Comparison of ENCODE assay signal across 19 cellular contexts in the genomic region with DNA sequence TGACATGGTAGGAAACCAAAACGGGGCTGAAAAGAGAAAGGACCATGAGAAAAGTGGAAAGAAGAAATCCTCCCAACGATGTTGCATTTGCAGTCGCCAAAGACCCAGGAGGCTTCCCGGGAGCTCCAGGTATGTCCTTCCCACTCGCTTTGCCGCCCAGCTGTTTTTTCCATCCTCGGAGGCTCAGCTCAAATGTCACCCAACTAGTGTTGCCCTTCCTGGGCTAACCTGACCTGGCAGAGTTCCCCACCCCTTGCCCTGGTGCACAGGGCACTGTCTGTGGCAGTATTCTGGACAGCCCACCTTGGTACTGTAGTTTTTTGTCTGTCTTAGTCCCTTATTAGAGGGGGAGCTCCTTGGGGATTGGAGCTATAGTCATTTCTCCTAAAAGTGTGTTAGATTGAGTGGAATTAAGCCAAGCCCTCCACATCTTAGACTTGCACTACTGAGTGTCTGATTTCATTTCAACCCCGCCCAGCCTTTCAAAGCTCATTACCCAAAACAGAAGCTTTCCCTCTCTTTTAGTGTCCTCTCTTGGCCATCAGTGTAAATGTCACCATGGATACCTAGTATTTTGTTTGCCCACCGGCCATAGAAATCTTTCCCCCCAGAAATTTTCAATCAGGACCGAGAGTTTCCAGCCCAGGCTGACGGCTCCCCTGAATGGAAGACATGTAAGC.
A peak's percentile ranks its signal among the peaks of the same experiment; 100 is the strongest.
DNase-seq lines count a peak whose midpoint lies in the region; ATAC-seq and TF ChIP-seq lines count a peak whose summit lies in the region.
"Had no signal": no experiment of that assay in that cellular context is flagged by ENCODE, and none has a peak within 500 bp of the region (broad histone marks: within the 10 kb centered on the region; RNA-seq: fewer than 3 reads in every experiment).

No MANE protein-coding gene starts in this region.

- intact Hi-C loops in lower lobe of right lung (cut with DNase I) = no loop called here

- no peaks in the 10 kb centered on the region for H3K36me3 ChIP-seq in adipocyte (ENCODE audit: control insufficient read depth, insufficient read depth, low read length, severe bottlenecking)
- H3K36me3 ChIP-seq in lower lobe of right lung = no peaks in the 10 kb centered on the region
- H3K36me3 ChIP-seq in stomach smooth muscle (ENCODE audit: control insufficient read depth in 2 of 2, insufficient read depth in 2 of 2, low read length in 2 of 2) = no peaks in the 10 kb centered on the region

- peak overlapping the region; percentile 28 for H3K27ac ChIP-seq in lower lobe of right lung
- peak overlapping the region; percentile 75 for H3K27ac ChIP-seq in stomach smooth muscle (ENCODE audit: low read length)
- H3K27ac ChIP-seq: KMS-11, VCaP had no signal

- TF ChIP-seq CTCF in lower lobe of right lung (IDR thresholded peaks at IDR 0.05) (no peak), GM13977 (IDR thresholded peaks at IDR 0.05; ENCODE audit: extremely low read depth, insufficient read depth, missing control alignments) (no peak)

- H3K27me3 ChIP-seq in adipocyte (replicated peaks; ENCODE audit: control insufficient read depth, insufficient read depth, low read length) = no peaks in the 10 kb centered on the region
- no peaks in the 10 kb centered on the region for H3K27me3 ChIP-seq in lower lobe of right lung (ENCODE audit: low read depth)
- H3K27me3 ChIP-seq in stomach smooth muscle (ENCODE audit: control insufficient read depth in 1 of 2, insufficient read depth in 2 of 2, low read length in 2 of 2) = no peaks in the 10 kb centered on the region

- H3K4me3 ChIP-seq in adipocyte (ENCODE audit: low read length) (no peak overlapping the region), lower lobe of right lung (no peak overlapping the region), stomach smooth muscle (ENCODE audit: low read length in 2 of 2) (no peak overlapping the region)

- in situ Hi-C loops in GM13977 (cut with MboI; ENCODE audit: low pct_unique_long_range_greater_than_20kb, low sequenced_read_pairs, unreplicated experiment) = no loop called here

- H3K9ac ChIP-seq in adipocyte (ENCODE audit: low read length) = no peak overlapping the region
- peak overlapping the region in 1 of 2 donors; percentile 1 for H3K9ac ChIP-seq in stomach smooth muscle (ENCODE audit: low read length in 2 of 2)
- H3K9ac ChIP-seq: KMS-11 had no signal

- DNase-seq in EH (ENCODE audit: low read depth) (peak; percentile 64), adipocyte (ENCODE audit: low read depth) (peak; percentile 42), lower lobe of right lung (no peak), GM13977 (ENCODE audit: low spot score) (no peak)
- DNase-seq: activated CD4-positive, alpha-beta T cell treated with anti-CD3 and anti-CD28 coated beads, Interleukin-2, amount 50 U/mL, for 1 hour; activated gamma-delta T cell treated with Interleukin-2 at 50 U/mL for 16 hours; AML-193; COR-L47; hippocampal formation; naive thymus-derived CD4-positive, alpha-beta T cell; NCI-H1048; NCI-H526 treated with DMSO at 0.1 percent for 48 hours; OCI-M1; stimulated activated CD4-positive, alpha-beta T cell treated with anti-CD3 and anti-CD28 coated beads, Interleukin-4, amount 100 ng/mL, for 24 hours had no signal

- ATAC-seq in lower lobe of right lung (no peak), HG02885 (IDR thresholded peaks at IDR 0.05; ENCODE audit: poor library complexity, unreplicated experiment) (no peak), GM21526 (IDR thresholded peaks at IDR 0.05; ENCODE audit: low FRiP score, unreplicated experiment) (no peak)
- ATAC-seq: naive thymus-derived CD4-positive, alpha-beta T cell had no signal

- H3K4me1 ChIP-seq in adipocyte (ENCODE audit: control insufficient read depth, insufficient read depth, low read length) = peaks cover 36% of the 10 kb centered on the region
- peaks cover 19% of the 10 kb centered on the region for H3K4me1 ChIP-seq in lower lobe of right lung
- H3K4me1 ChIP-seq in stomach smooth muscle (ENCODE audit: control insufficient read depth, insufficient read depth, low read length) = peaks cover 41% of the 10 kb centered on the region

- no peaks in the 10 kb centered on the region for H3K9me3 ChIP-seq in adipocyte (ENCODE audit: control insufficient read depth, low read length)
- H3K9me3 ChIP-seq in lower lobe of right lung = no peaks in the 10 kb centered on the region
- H3K9me3 ChIP-seq in stomach smooth muscle (ENCODE audit: control insufficient read depth in 2 of 2, low read length in 2 of 2) = no peaks in the 10 kb centered on the region

Comparison
In these comparisons a context has a peak if more than half of its experiments do, and no peak if none do; other contexts are left out.
1. DNase-seq: peak in EH (single experiment) and adipocyte (single experiment); none in lower lobe of right lung (single experiment) and GM13977 (single experiment).